25 cellular contexts compared by ENCODE assay signal in genomic region chr2:157783180-157783579, GRCh38.
"Had no signal": no experiment of that assay in that cellular context is flagged by ENCODE, and none has a peak within 500 bp of the region (broad histone marks: within the 10 kb centered on the region; RNA-seq: fewer than 3 reads in every experiment).

No MANE protein-coding gene starts in this region.

- H3K9me3 Mint-ChIP-seq: activated CD4-positive, alpha-beta T cell treated with anti-CD3 and anti-CD28 coated beads, Interleukin-2, amount 10 ng/mL, durations not matched to agents 24 days and 14 days; activated CD8-positive, alpha-beta T cell treated with anti-CD3 and anti-CD28 coated beads for 36 hours; activated naive CD4-positive, alpha-beta T cell treated with anti-CD3 and anti-CD28 coated beads, Interleukin-2, amount 50 U/mL, for 24 hours; brain; effector memory CD8-positive, alpha-beta T cell; mesothelial cell of epicardium; natural killer cell; stimulated activated effector memory CD8-positive, alpha-beta T cell treated with anti-CD3 and anti-CD28 coated beads, Interleukin-12 subunit alpha, Interleukin-12 subunit beta, amount 100 ng/mL, for 72 hours; stimulated activated naive CD8-positive, alpha-beta T cell treated with anti-CD3 and anti-CD28 coated beads, Interleukin-15, amount 100 ng/mL, for 72 hours; type B pancreatic cell had no signal

- H3K9me3 ChIP-seq: esophagus squamous epithelium, gastroesophageal sphincter, heart left ventricle, SJSA1 had no signal

- H3K27ac ChIP-seq: SJSA1 had no signal

- H3K27me3 Mint-ChIP-seq: activated CD4-positive, alpha-beta T cell treated with anti-CD3 and anti-CD28 coated beads, Interleukin-2, amount 10 ng/mL, durations not matched to agents 24 days and 14 days; activated CD8-positive, alpha-beta memory T cell treated with anti-CD3 and anti-CD28 coated beads, Interleukin-2, amount 10 ng/mL, durations not matched to agents 7 days and 5 days; activated CD8-positive, alpha-beta T cell treated with anti-CD3 and anti-CD28 coated beads for 36 hours; activated naive CD4-positive, alpha-beta T cell treated with anti-CD3 and anti-CD28 coated beads, Interleukin-2, amount 50 U/mL, for 24 hours; brain; effector memory CD8-positive, alpha-beta T cell; progenitor cell of endocrine pancreas; stimulated activated naive CD8-positive, alpha-beta T cell treated with anti-CD3 and anti-CD28 coated beads, Interleukin-15, amount 100 ng/mL, for 72 hours; type B pancreatic cell had no signal

- ATAC-seq: activated CD8-positive, alpha-beta memory T cell treated with anti-CD3 and anti-CD28 coated beads, Interleukin-2, amount 10 ng/mL, durations not matched to agents 7 days and 5 days; effector memory CD8-positive, alpha-beta T cell; gastroesophageal sphincter; left cardiac atrium; natural killer cell; stimulated activated effector memory CD8-positive, alpha-beta T cell treated with anti-CD3 and anti-CD28 coated beads, Interleukin-12 subunit alpha, Interleukin-12 subunit beta, amount 100 ng/mL, for 72 hours; stimulated activated naive CD8-positive, alpha-beta T cell treated with anti-CD3 and anti-CD28 coated beads, Interleukin-15, amount 100 ng/mL, for 72 hours had no signal

- H3K27me3 ChIP-seq: esophagus squamous epithelium, gastroesophageal sphincter, heart left ventricle, SJSA1 had no signal

- H3K36me3 Mint-ChIP-seq: natural killer cell, type B pancreatic cell had no signal

- H3K4me3 Mint-ChIP-seq: activated CD8-positive, alpha-beta memory T cell treated with anti-CD3 and anti-CD28 coated beads, Interleukin-2, amount 10 ng/mL, durations not matched to agents 7 days and 5 days; activated CD8-positive, alpha-beta T cell treated with anti-CD3 and anti-CD28 coated beads for 36 hours; activated naive CD4-positive, alpha-beta T cell treated with anti-CD3 and anti-CD28 coated beads, Interleukin-2, amount 50 U/mL, for 24 hours; brain; effector memory CD8-positive, alpha-beta T cell; mesothelial cell of epicardium; natural killer cell; stimulated activated effector memory CD8-positive, alpha-beta T cell treated with anti-CD3 and anti-CD28 coated beads, Interleukin-12 subunit alpha, Interleukin-12 subunit beta, amount 100 ng/mL, for 72 hours; stimulated activated naive CD8-positive, alpha-beta T cell treated with anti-CD3 and anti-CD28 coated beads, Interleukin-15, amount 100 ng/mL, for 72 hours; type B pancreatic cell had no signal

- DNase-seq: activated CD4-positive, CD25-positive, alpha-beta regulatory T cell; activated CD8-positive, alpha-beta memory T cell treated with anti-CD3 and anti-CD28 coated beads, Interleukin-2, amount 10 ng/mL, durations not matched to agents 7 days and 5 days; activated CD8-positive, alpha-beta T cell treated with anti-CD3 and anti-CD28 coated beads for 36 hours; activated gamma-delta T cell treated with Interleukin-2 at 50 U/mL for 16 hours; activated T-cell treated with anti-CD3 and anti-CD28 coated beads for 4 hours; anterior cingulate cortex; effector memory CD8-positive, alpha-beta T cell; esophagus squamous epithelium; heart left ventricle; islet precursor cell; left cardiac atrium; natural killer cell; stimulated activated CD4-positive, alpha-beta T cell treated with anti-CD3 and anti-CD28 coated beads, Interleukin-2, amount 100 ng/mL, for 24 hours; stimulated activated naive CD8-positive, alpha-beta T cell treated with anti-CD3 and anti-CD28 coated beads, Interleukin-15, amount 100 ng/mL, for 72 hours; T-helper 9 cell had no signal

- H3K4me3 ChIP-seq: esophagus squamous epithelium, gastroesophageal sphincter, heart left ventricle, lung, SJSA1 had no signal

- H3K27ac Mint-ChIP-seq: activated CD8-positive, alpha-beta memory T cell treated with anti-CD3 and anti-CD28 coated beads, Interleukin-2, amount 10 ng/mL, durations not matched to agents 7 days and 5 days; effector memory CD8-positive, alpha-beta T cell; mesothelial cell of epicardium; natural killer cell; progenitor cell of endocrine pancreas; stimulated activated effector memory CD8-positive, alpha-beta T cell treated with anti-CD3 and anti-CD28 coated beads, Interleukin-12 subunit alpha, Interleukin-12 subunit beta, amount 100 ng/mL, for 72 hours; stimulated activated naive CD8-positive, alpha-beta T cell treated with anti-CD3 and anti-CD28 coated beads, Interleukin-15, amount 100 ng/mL, for 72 hours; type B pancreatic cell had no signal
